ENCODE assay signal across 1 cellular context in the genomic region with DNA sequence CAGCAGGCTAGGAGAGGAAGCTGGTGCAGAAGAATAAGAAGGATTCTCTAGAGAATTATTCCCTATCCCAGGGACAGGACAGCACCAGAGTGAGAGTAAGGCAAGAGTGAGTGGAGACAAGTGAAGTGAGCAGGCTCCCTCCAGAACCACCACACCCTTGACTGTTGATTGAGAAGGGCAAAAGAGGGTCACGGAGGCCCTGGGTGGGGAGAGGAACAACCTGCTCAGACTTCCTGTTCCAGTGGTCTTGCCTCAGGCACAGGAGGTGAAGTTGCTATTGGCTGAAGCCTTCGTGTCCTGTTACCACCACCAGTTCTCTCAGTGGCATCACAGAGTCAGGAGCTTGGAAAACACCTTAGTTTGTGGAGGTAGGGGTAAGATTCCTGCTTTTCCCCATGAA.
TF ChIP-seq lines count a peak whose summit lies in the region.

No MANE protein-coding gene starts in this region.

TF ChIP-seq in endothelial cell of umbilical vein, 7 proteins besides CTCF, POLR2A, EP300 and RAD21:
- TF ChIP-seq GATA2 (IDR thresholded peaks at IDR 0.05; ENCODE audit: insufficient read depth, insufficient read length, low read depth, low read length), result no peak
- TF ChIP-seq JUN (IDR thresholded peaks at IDR 0.05; ENCODE audit: borderline replicate concordance, insufficient read depth, insufficient read length, low read depth), result no peak
- no peak for TF ChIP-seq POLR2AphosphoS5 (IDR thresholded peaks at IDR 0.05; ENCODE audit: insufficient read depth, low read depth, low read length)
- no peak for TF ChIP-seq MAX (IDR thresholded peaks at IDR 0.05; ENCODE audit: insufficient read depth, insufficient read length)
- no peak for TF ChIP-seq FOS (IDR thresholded peaks at IDR 0.05; ENCODE audit: borderline replicate concordance, insufficient read depth, low read length)
- no peak for TF ChIP-seq EZH2 (IDR thresholded peaks at IDR 0.05; ENCODE audit: borderline replicate concordance, low read depth, low read length, severe bottlenecking)
- no peak for TF ChIP-seq MYC (IDR thresholded peaks at IDR 0.05; ENCODE audit: low read depth, low read length)
